8 cellular contexts compared by ENCODE assay signal in genomic region chr21:45981641-45982255, GRCh38. TPM values are rescaled to one million over a fixed set of nuclear protein-coding genes. Genes with fewer than 3 reads are reported as not detected.
DNase-seq lines count a peak whose midpoint lies in the region; ATAC-seq and TF ChIP-seq lines count a peak whose summit lies in the region.

Gene COL6A1, plus strand, starts transcription at chr21:45981770. Its CDS starts 81 bp downstream, at chr21:45981851.

- no peaks in the 10 kb centered on the region for H3K9me3 Mint-ChIP-seq in osteocyte (ENCODE audit: unreplicated experiment)

- TF ChIP-seq CTCF in osteocyte (IDR thresholded peaks at IDR 0.05) = no peak

- DNase-seq in NCI-H2196 treated with DMSO at 0.1 percent for 48 hours (lab: John Stamatoyannopoulos, UW; ENCODE audit: unreplicated experiment) (peak; percentile 41), adipocyte (ENCODE audit: low read depth) (peak; percentile 60), Right ventricle myocardium superior (peak; percentile 82), osteocyte (ENCODE audit: extremely low spot score, unreplicated experiment) (peak; percentile 90), SHP77 treated with DMSO at 0.1 percent for 48 hours (lab: John Stamatoyannopoulos, UW) (no peak), NK-92 (lab: John Stamatoyannopoulos, UW; ENCODE audit: unreplicated experiment) (no peak)

- no peaks in the 10 kb centered on the region for H3K27me3 Mint-ChIP-seq in osteocyte (ENCODE audit: unreplicated experiment)

- peak; percentile 77 for ATAC-seq in Right ventricle myocardium superior (ENCODE audit: poor library complexity)
- ATAC-seq in HG03196 (IDR thresholded peaks at IDR 0.05; ENCODE audit: unreplicated experiment) = no peak

- peaks cover 12% of the 10 kb centered on the region for H3K36me3 Mint-ChIP-seq in osteocyte (ENCODE audit: unreplicated experiment)

- H3K4me3 Mint-ChIP-seq in osteocyte (ENCODE audit: unreplicated experiment) = peak within 1 kb of the TSS; percentile 80

- H3K4me3 ChIP-seq in GM08714 (ENCODE audit: low read length) (peak within 1 kb of the TSS; percentile 39), adipocyte (ENCODE audit: low read length) (peak within 1 kb of the TSS; percentile 94)

- peak within 1 kb of the TSS; percentile 100 for H3K9ac ChIP-seq in adipocyte (ENCODE audit: low read length)

- H3K27me3 ChIP-seq in adipocyte (replicated peaks; ENCODE audit: control insufficient read depth, insufficient read depth, low read length) = no peaks in the 10 kb centered on the region

- peaks cover 32% of the 10 kb centered on the region for H3K4me1 Mint-ChIP-seq in osteocyte (ENCODE audit: unreplicated experiment)

- peak within 1 kb of the TSS; percentile 54 for H3K27ac Mint-ChIP-seq in osteocyte (ENCODE audit: unreplicated experiment)

- peaks cover 52% of the 10 kb centered on the region for H3K4me1 ChIP-seq in adipocyte (ENCODE audit: control insufficient read depth, insufficient read depth, low read length)

- no peaks in the 10 kb centered on the region for H3K9me3 ChIP-seq in adipocyte (ENCODE audit: control insufficient read depth, low read length)

- H3K36me3 ChIP-seq in adipocyte (ENCODE audit: control insufficient read depth, insufficient read depth, low read length, severe bottlenecking) = peaks cover 27% of the 10 kb centered on the region

- intact Hi-C loops in Right ventricle myocardium superior (cut with DNase I) = loop anchor here (10.0 kb wide), 1 partner anchor 73 kb away; no protein-coding TSS in a partner anchor

RNA-seq across cellular contexts. Expression of gene COL6A1, which starts in this region (rescaled TPM):
- total RNA-seq in Right ventricle myocardium superior = 173 TPM
- 1,503 and 1,582 TPM in 2 replicates for total RNA-seq in osteocyte

Comparison
In these comparisons a context has a peak if more than half of its experiments do, and no peak if none do; other contexts are left out.
1. DNase-seq: peak in NCI-H2196 treated with DMSO at 0.1 percent for 48 hours (single experiment), adipocyte (single experiment), Right ventricle myocardium superior (single experiment) and osteocyte (single experiment); none in SHP77 treated with DMSO at 0.1 percent for 48 hours (single experiment) and NK-92 (single experiment).